Comparison of ENCODE assay signal across 7 cellular contexts in genomic region chr10:96512524-96512991, GRCh38. TPM values are rescaled to one million over a fixed set of nuclear protein-coding genes. Genes with fewer than 3 reads are reported as not detected.
DNase-seq lines count a peak whose midpoint lies in the region; ATAC-seq and TF ChIP-seq lines count a peak whose summit lies in the region.

No MANE protein-coding gene starts in this region.

- H3K4me3 ChIP-seq in SK-N-MC (peak overlapping the region; percentile 72), mucosa of rectum (ENCODE audit: low read length in 2 of 2) (peak overlapping the region; percentile 66 to 67)

- no peak overlapping the region for H3K27ac Mint-ChIP-seq in endothelial cell (ENCODE audit: unreplicated experiment)

- H3K9ac ChIP-seq in SK-N-MC (ENCODE audit: insufficient read length): no peak overlapping the region
- peak overlapping the region; percentile 24 to 54 for H3K9ac ChIP-seq in mucosa of rectum (ENCODE audit: low read depth in 1 of 2, low read length in 2 of 2)

- H3K4me3 Mint-ChIP-seq in endothelial cell (ENCODE audit: unreplicated experiment): peak overlapping the region; percentile 85

- in situ Hi-C loops in GM13976 (cut with MboI; ENCODE audit: low sequenced_read_pairs, unreplicated experiment): no loop called here

- H3K27ac ChIP-seq in SK-N-MC (no peak overlapping the region), mucosa of rectum (ENCODE audit: low read depth in 2 of 2, low read length in 2 of 2) (no peak overlapping the region)

- H3K9me3 ChIP-seq in SK-N-MC (ENCODE audit: low read depth, low read length) (no peaks in the 10 kb centered on the region), mucosa of rectum (ENCODE audit: control insufficient read depth in 2 of 2, low read length in 2 of 2) (no peaks in the 10 kb centered on the region)

- ATAC-seq in GM18505 (IDR thresholded peaks at IDR 0.05; ENCODE audit: unreplicated experiment): no peak

- H3K27me3 Mint-ChIP-seq in endothelial cell (ENCODE audit: unreplicated experiment): peaks cover 16% of the 10 kb centered on the region

- peak; percentile 58 for DNase-seq in GM13976 (ENCODE audit: low spot score)
- no peak for DNase-seq in SK-N-MC (ENCODE audit: low read depth, low spot score)
- peak; percentile 38 for DNase-seq in endothelial cell (ENCODE audit: low spot score)
- DNase-seq in NOMO-1 (lab: John Stamatoyannopoulos, UW; ENCODE audit: unreplicated experiment in 2 of 2): no peak
- no peak for DNase-seq in activated gamma-delta T cell (lab: John Stamatoyannopoulos, UW)

- H3K36me3 ChIP-seq in SK-N-MC (ENCODE audit: insufficient read depth, low read length): no peaks in the 10 kb centered on the region
- H3K36me3 ChIP-seq in mucosa of rectum (ENCODE audit: control insufficient read depth in 2 of 2, insufficient read depth in 2 of 2, low read length in 2 of 2): no peaks in the 10 kb centered on the region

- H3K4me1 Mint-ChIP-seq in endothelial cell (ENCODE audit: unreplicated experiment): peaks cover 11% of the 10 kb centered on the region

- TF ChIP-seq CTCF in GM13976 (IDR thresholded peaks at IDR 0.05; ENCODE audit: borderline replicate concordance, control extremely low read depth, extremely low read depth, insufficient read depth, missing control alignments): no peak
- no peak for TF ChIP-seq CTCF in endothelial cell (IDR thresholded peaks at IDR 0.05; ENCODE audit: unreplicated experiment)

- no peaks in the 10 kb centered on the region for H3K9me3 Mint-ChIP-seq in endothelial cell (ENCODE audit: unreplicated experiment)

- H3K4me1 ChIP-seq in mucosa of rectum (ENCODE audit: control insufficient read depth in 2 of 2, insufficient read depth in 2 of 2, low read length in 2 of 2): peaks cover 20 to 21% of the 10 kb centered on the region in 2 donors

- no peaks in the 10 kb centered on the region for H3K36me3 Mint-ChIP-seq in endothelial cell (ENCODE audit: low read depth, unreplicated experiment)

- peaks cover 9 to 11% of the 10 kb centered on the region in 2 donors for H3K27me3 ChIP-seq in mucosa of rectum (ENCODE audit: control insufficient read depth in 2 of 2, insufficient read depth in 2 of 2, low read length in 2 of 2)

- no peak for TF ChIP-seq POLR2A in GM18505 (IDR thresholded peaks at IDR 0.05; ENCODE audit: borderline replicate concordance, extremely low read depth, insufficient read depth, insufficient read length)

RNA-seq across cellular contexts. Expression of gene TLL2, which starts 1.2 kb away (rescaled TPM):
- total RNA-seq in endothelial cell (ENCODE audit: unreplicated experiment): 0.41 TPM

Comparison
In these comparisons a context has a peak if more than half of its experiments do, and no peak if none do; other contexts are left out.
1. DNase-seq: peak in GM13976 (single experiment) and endothelial cell (single experiment); none in SK-N-MC (single experiment), NOMO-1 (0 of 2) and activated gamma-delta T cell (single experiment).